8 cellular contexts compared by ENCODE assay signal in the genomic region with DNA sequence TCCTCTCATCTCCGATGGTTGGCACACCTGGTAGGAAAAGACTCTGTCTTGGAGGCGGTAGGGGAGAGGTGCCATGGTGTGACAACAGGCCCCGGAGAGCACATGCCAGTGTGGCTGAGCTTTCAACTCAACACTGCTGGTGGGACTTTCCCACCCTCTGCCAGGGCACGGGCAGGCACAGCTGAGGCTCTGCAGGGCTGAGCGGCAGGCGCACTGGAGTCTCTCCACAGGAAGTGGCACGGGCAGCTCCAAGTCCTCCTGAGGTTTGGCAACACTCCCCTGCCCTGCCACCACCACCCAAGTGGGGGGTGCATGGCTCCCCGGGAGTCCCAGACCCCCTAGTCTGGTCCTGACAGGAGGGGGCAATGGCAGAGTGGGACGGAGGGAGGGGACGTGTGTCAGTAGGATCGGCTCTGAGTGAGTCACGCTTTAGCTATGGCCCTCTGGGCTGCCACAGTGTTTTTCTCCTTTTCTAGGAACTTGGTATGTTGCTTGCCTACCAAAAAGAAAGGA. TPM values are rescaled to one million over a fixed set of nuclear protein-coding genes. Genes with fewer than 3 reads are reported as not detected.
DNase-seq lines count a peak whose midpoint lies in the region; ATAC-seq and TF ChIP-seq lines count a peak whose summit lies in the region.

No MANE protein-coding gene starts in this region.

- peak overlapping the region; percentile 25 for H3K4me3 Mint-ChIP-seq in activated naive CD8-positive, alpha-beta T cell treated with anti-CD3 and anti-CD28 coated beads, Interleukin-2, amount 10 ng/mL, durations not matched to agents 7 days and 5 days
- H3K4me3 Mint-ChIP-seq in stimulated activated effector memory CD8-positive, alpha-beta T cell treated with anti-CD3 and anti-CD28 coated beads, Interleukin-12 subunit alpha, Interleukin-12 subunit beta, amount 100 ng/mL, for 72 hours, result peak overlapping the region; percentile 16

- H3K4me3 ChIP-seq in RWPE2 (ENCODE audit: severe bottlenecking), result no peak overlapping the region

- peaks cover 56% of the 10 kb centered on the region for H3K36me3 ChIP-seq in RWPE2 (ENCODE audit: low read depth)

- H3K4me1 Mint-ChIP-seq in activated naive CD8-positive, alpha-beta T cell treated with anti-CD3 and anti-CD28 coated beads, Interleukin-2, amount 10 ng/mL, durations not matched to agents 7 days and 5 days, result peaks cover 23% of the 10 kb centered on the region
- peaks cover 20% of the 10 kb centered on the region for H3K4me1 Mint-ChIP-seq in stimulated activated effector memory CD8-positive, alpha-beta T cell treated with anti-CD3 and anti-CD28 coated beads, Interleukin-12 subunit alpha, Interleukin-12 subunit beta, amount 100 ng/mL, for 72 hours

- H3K4me1 ChIP-seq in RWPE2 (ENCODE audit: insufficient read depth, poor library complexity, severe bottlenecking), result peaks cover 47% of the 10 kb centered on the region

- no peaks in the 10 kb centered on the region for H3K9me3 ChIP-seq in RWPE2 (ENCODE audit: severe bottlenecking)

- ATAC-seq in RWPE2 (ENCODE audit: low read depth) (peak; percentile 77), GM21825 (IDR thresholded peaks at IDR 0.05; ENCODE audit: unreplicated experiment) (no peak)
- peak; percentile 78 for ATAC-seq in activated naive CD8-positive, alpha-beta T cell treated with anti-CD3 and anti-CD28 coated beads, Interleukin-2, amount 10 ng/mL, durations not matched to agents 7 days and 5 days (ENCODE audit: low read depth)
- peak; percentile 84 for ATAC-seq in stimulated activated effector memory CD8-positive, alpha-beta T cell treated with anti-CD3 and anti-CD28 coated beads, Interleukin-12 subunit alpha, Interleukin-12 subunit beta, amount 100 ng/mL, for 72 hours

- no peak for TF ChIP-seq CTCF in RWPE2 (IDR thresholded peaks at IDR 0.05; ENCODE audit: poor library complexity, severe bottlenecking)

- DNase-seq in AG08395 (ENCODE audit: low spot score), result peak; percentile 88
- DNase-seq in RWPE2 (ENCODE audit: low spot score), result no peak
- DNase-seq in activated naive CD8-positive, alpha-beta T cell treated with anti-CD3 and anti-CD28 coated beads, Interleukin-2, amount 10 ng/mL, durations not matched to agents 7 days and 5 days, result peak; percentile 50
- peak; percentile 82 for DNase-seq in islet precursor cell
- DNase-seq in stimulated activated effector memory CD8-positive, alpha-beta T cell treated with anti-CD3 and anti-CD28 coated beads, Interleukin-12 subunit alpha, Interleukin-12 subunit beta, amount 100 ng/mL, for 72 hours (ENCODE audit: low spot score in 2 of 2), result no peak
- no peak for DNase-seq in NCI-H2081 treated with DMSO at 0.1 percent for 48 hours (lab: John Stamatoyannopoulos, UW)
- DNase-seq in globus pallidus (ENCODE audit: low spot score), result no peak

- H3K9me3 Mint-ChIP-seq in activated naive CD8-positive, alpha-beta T cell treated with anti-CD3 and anti-CD28 coated beads, Interleukin-2, amount 10 ng/mL, durations not matched to agents 7 days and 5 days, result no peaks in the 10 kb centered on the region
- H3K9me3 Mint-ChIP-seq in stimulated activated effector memory CD8-positive, alpha-beta T cell treated with anti-CD3 and anti-CD28 coated beads, Interleukin-12 subunit alpha, Interleukin-12 subunit beta, amount 100 ng/mL, for 72 hours, result no peaks in the 10 kb centered on the region

- no peaks in the 10 kb centered on the region for H3K27me3 ChIP-seq in RWPE2 (ENCODE audit: insufficient read depth, poor library complexity, severe bottlenecking)

- peak overlapping the region; percentile 77 for H3K27ac Mint-ChIP-seq in activated naive CD8-positive, alpha-beta T cell treated with anti-CD3 and anti-CD28 coated beads, Interleukin-2, amount 10 ng/mL, durations not matched to agents 7 days and 5 days
- H3K27ac Mint-ChIP-seq in stimulated activated effector memory CD8-positive, alpha-beta T cell treated with anti-CD3 and anti-CD28 coated beads, Interleukin-12 subunit alpha, Interleukin-12 subunit beta, amount 100 ng/mL, for 72 hours, result peak overlapping the region; percentile 69

- H3K27me3 Mint-ChIP-seq in activated naive CD8-positive, alpha-beta T cell treated with anti-CD3 and anti-CD28 coated beads, Interleukin-2, amount 10 ng/mL, durations not matched to agents 7 days and 5 days, result no peaks in the 10 kb centered on the region

- peak overlapping the region; percentile 95 for H3K27ac ChIP-seq in RWPE2 (ENCODE audit: poor library complexity, severe bottlenecking)

- H3K36me3 Mint-ChIP-seq in activated naive CD8-positive, alpha-beta T cell treated with anti-CD3 and anti-CD28 coated beads, Interleukin-2, amount 10 ng/mL, durations not matched to agents 7 days and 5 days, result peaks cover 27% of the 10 kb centered on the region
- peaks cover 66% of the 10 kb centered on the region for H3K36me3 Mint-ChIP-seq in stimulated activated effector memory CD8-positive, alpha-beta T cell treated with anti-CD3 and anti-CD28 coated beads, Interleukin-12 subunit alpha, Interleukin-12 subunit beta, amount 100 ng/mL, for 72 hours

- POLR2A ChIA-PET in activated naive CD8-positive, alpha-beta T cell treated with anti-CD3 and anti-CD28 coated beads, Interleukin-2, amount 10 ng/mL, durations not matched to agents 7 days and 5 days (lab: Charles Lee), result interaction anchor here (0.6 to 2.7 kb wide), 6 partner anchors 9 to 69 kb away, joined by 3 to 10 read pairs (median 5); a partner anchor contains a TSS

RNA-seq across cellular contexts. Expression of a gene that starts 27.3 kb away (rescaled TPM):
- 10 to 100 TPM; 11.6 to 14.1 TPM for total RNA-seq in activated naive CD8-positive, alpha-beta T cell treated with anti-CD3 and anti-CD28 coated beads, Interleukin-2, amount 10 ng/mL, durations not matched to agents 7 days and 5 days

RNA-seq across cellular contexts. Expression of a gene that starts 35.0 kb away (rescaled TPM):
- 10 to 100 TPM; 59.5 to 64.7 TPM for total RNA-seq in activated naive CD8-positive, alpha-beta T cell treated with anti-CD3 and anti-CD28 coated beads, Interleukin-2, amount 10 ng/mL, durations not matched to agents 7 days and 5 days

RNA-seq across cellular contexts. Expression of a gene that starts 44.5 kb away (rescaled TPM):
- 10 to 100 TPM; 24.9 to 26.5 TPM for total RNA-seq in activated naive CD8-positive, alpha-beta T cell treated with anti-CD3 and anti-CD28 coated beads, Interleukin-2, amount 10 ng/mL, durations not matched to agents 7 days and 5 days

RNA-seq across cellular contexts. Expression of a gene that starts 47.0 kb away (rescaled TPM):
- 10 to 100 TPM; 44.1 to 45.1 TPM for total RNA-seq in activated naive CD8-positive, alpha-beta T cell treated with anti-CD3 and anti-CD28 coated beads, Interleukin-2, amount 10 ng/mL, durations not matched to agents 7 days and 5 days

Comparison
In these comparisons a context has a peak if more than half of its experiments do, and no peak if none do; other contexts are left out.
1. DNase-seq: peak in AG08395 (single experiment), activated naive CD8-positive, alpha-beta T cell treated with anti-CD3 and anti-CD28 coated beads, Interleukin-2, amount 10 ng/mL, durations not matched to agents 7 days and 5 days (single experiment) and islet precursor cell (single experiment); none in RWPE2 (single experiment), stimulated activated effector memory CD8-positive, alpha-beta T cell treated with anti-CD3 and anti-CD28 coated beads, Interleukin-12 subunit alpha, Interleukin-12 subunit beta, amount 100 ng/mL, for 72 hours (0 of 2), NCI-H2081 treated with DMSO at 0.1 percent for 48 hours (single experiment) and globus pallidus (single experiment).